Comparison of ENCODE assay signal across 8 cellular contexts in the genomic region with DNA sequence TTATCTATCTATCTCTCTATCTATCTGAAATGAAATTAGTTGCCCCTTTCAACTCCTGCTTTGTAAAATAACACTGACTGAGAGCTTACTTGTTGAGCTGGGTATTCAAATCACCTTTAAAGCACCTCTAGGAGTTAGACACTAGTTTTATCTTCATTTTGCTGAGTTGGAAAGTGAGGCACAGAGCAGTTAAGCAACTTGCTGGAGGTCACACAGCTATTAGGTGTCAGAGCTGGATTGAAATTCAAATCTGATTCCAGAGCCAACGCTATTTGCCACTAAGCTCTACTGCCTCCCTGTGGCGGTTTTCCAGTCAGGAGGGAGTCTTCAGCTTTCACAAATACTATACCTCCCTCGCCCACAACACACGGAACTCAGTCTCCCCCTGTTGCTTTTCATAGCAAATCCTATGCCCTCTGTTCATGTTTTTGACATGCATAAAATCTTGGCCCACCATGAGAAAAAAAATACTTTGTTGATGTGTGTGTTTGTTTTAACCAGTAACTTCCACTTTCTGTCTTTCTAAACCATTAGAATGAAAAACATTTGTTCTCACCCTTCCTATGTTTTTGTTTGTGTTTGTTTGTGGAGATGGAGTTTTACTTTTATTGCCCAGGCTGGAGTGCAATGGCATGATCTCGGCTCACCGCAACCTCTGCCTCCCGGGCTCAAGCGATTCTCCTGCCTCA.
DNase-seq lines count a peak whose midpoint lies in the region; ATAC-seq, FAIRE-seq and TF ChIP-seq lines count a peak whose summit lies in the region.

No MANE protein-coding gene starts in this region.

- peak; percentile 82 for ATAC-seq in effector memory CD8-positive, alpha-beta T cell (replicated peaks)
- peak; percentile 66 to 81 (median 75) for ATAC-seq in pancreas
- no peak for ATAC-seq in HG03095 (IDR thresholded peaks at IDR 0.05; ENCODE audit: unreplicated experiment)
- no peak for ATAC-seq in GM21723 (IDR thresholded peaks at IDR 0.05; ENCODE audit: unreplicated experiment)
- no peak for ATAC-seq in GM21529 (IDR thresholded peaks at IDR 0.05; ENCODE audit: unreplicated experiment)

- FAIRE-seq in pancreas (lab: Jason Lieb, UNC), result no peak

- intact Hi-C loops in pancreas (cut with DNase I), result loop anchor here in 1 of 3 donors (10.0 kb wide), 1 partner anchor 312 kb away; no protein-coding TSS in a partner anchor

- H3K4me3 Mint-ChIP-seq in effector memory CD8-positive, alpha-beta T cell, result no peak overlapping the region

- no peak overlapping the region for H3K27ac Mint-ChIP-seq in effector memory CD8-positive, alpha-beta T cell

- no peaks in the 10 kb centered on the region for H3K27me3 ChIP-seq in pancreas

- DNase-seq in DMS114 treated with DMSO at 0.1 percent for 48 hours (lab: John Stamatoyannopoulos, UW; ENCODE audit: unreplicated experiment), result peak; percentile 13
- DNase-seq in LNCaP clone FGC (ENCODE audit: low read depth), result no peak
- peak; percentile 63 for DNase-seq in activated CD4-positive, alpha-beta T cell treated with anti-CD3 and anti-CD28 coated beads for 48 hours
- DNase-seq in effector memory CD8-positive, alpha-beta T cell, result peak; percentile 44 to 57 (median 51)
- DNase-seq in pancreas, result peak in 2 of 6 donors; percentile 12 to 45

- H3K27ac ChIP-seq in pancreas, result no peak overlapping the region

- no peaks in the 10 kb centered on the region for H3K9me3 Mint-ChIP-seq in effector memory CD8-positive, alpha-beta T cell

- no peaks in the 10 kb centered on the region for H3K9me3 ChIP-seq in pancreas

- no peaks in the 10 kb centered on the region for H3K36me3 ChIP-seq in pancreas

- TF ChIP-seq CTCF in LNCaP clone FGC (IDR thresholded peaks at IDR 0.05; ENCODE audit: control insufficient read depth, extremely low read depth, insufficient read depth) (peak; percentile 42; the same call in 1 of the 2 replicates), pancreas (IDR thresholded peaks at IDR 0.05) (peak in 3 of 4 donors; percentile 19 to 45 (median 34))

- WGBS in pancreas, 2 donors, result 54 to 58% methylated on average over 8 of the region's 8 CpGs

- H3K27me3 Mint-ChIP-seq in effector memory CD8-positive, alpha-beta T cell, result no peaks in the 10 kb centered on the region

- peaks cover 6% of the 10 kb centered on the region for H3K36me3 Mint-ChIP-seq in effector memory CD8-positive, alpha-beta T cell (ENCODE audit: insufficient read depth)

- H3K4me3 ChIP-seq in LNCaP clone FGC (ENCODE audit: low read depth, low read length), result no peak overlapping the region
- H3K4me3 ChIP-seq in pancreas, result no peak overlapping the region

- H3K4me1 ChIP-seq in pancreas, result peaks cover 0 to 5% (median 0%) of the 10 kb centered on the region in 3 donors

- H3K4me1 Mint-ChIP-seq in effector memory CD8-positive, alpha-beta T cell (ENCODE audit: low read depth in 2 of 2), result peaks cover 0 to 10% of the 10 kb centered on the region in 2 donors

Comparison
In these comparisons a context has a peak if more than half of its experiments do, and no peak if none do; other contexts are left out.
1. ATAC-seq: peak in effector memory CD8-positive, alpha-beta T cell (single experiment) and pancreas (4 of 4); none in HG03095 (single experiment), GM21723 (single experiment) and GM21529 (single experiment).